ENCODE assay signal across 26 cellular contexts in the genomic region with DNA sequence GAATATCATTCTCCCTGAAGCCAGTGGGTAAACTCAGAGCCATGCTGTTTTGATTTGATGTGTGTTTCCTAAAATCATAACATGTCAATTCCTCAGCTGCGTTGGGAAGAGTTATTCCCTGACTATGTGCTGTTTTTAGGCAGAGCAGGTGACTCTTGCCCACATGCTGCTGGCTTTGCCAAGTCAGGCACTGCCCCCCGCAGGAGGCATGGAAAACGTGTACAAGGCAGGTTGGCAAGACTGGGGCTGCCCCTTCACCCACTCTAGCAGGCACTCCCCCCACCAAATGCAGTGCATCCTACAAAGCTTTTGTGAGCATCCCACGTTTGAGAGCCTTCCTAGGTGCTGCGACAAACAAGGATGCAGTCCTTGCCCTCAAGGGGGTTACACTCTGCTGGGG. TPM values are rescaled to one million over a fixed set of nuclear protein-coding genes. Genes with fewer than 3 reads are reported as not detected.
DNase-seq lines count a peak whose midpoint lies in the region; ATAC-seq, FAIRE-seq and TF ChIP-seq lines count a peak whose summit lies in the region.
"Had no signal": no experiment of that assay in that cellular context is flagged by ENCODE, and none has a peak within 500 bp of the region (broad histone marks: within the 10 kb centered on the region; RNA-seq: fewer than 3 reads in every experiment).

No MANE protein-coding gene starts in this region.

- H3K4me3 ChIP-seq in GM06990 (replicated peaks; ENCODE audit: low read depth, low read length) (no peak overlapping the region), PC-3 (ENCODE audit: low read length) (no peak overlapping the region), pancreas (no peak overlapping the region)
- H3K4me3 ChIP-seq: ascending aorta, GM23338, lower lobe of right lung, upper lobe of left lung had no signal

- no peak overlapping the region for H3K9ac ChIP-seq in PC-3 (ENCODE audit: low read length)

- POLR2A ChIA-PET in PC-3 (lab: Charles Lee; ENCODE audit: unreplicated experiment), result no interaction called here

- TF ChIP-seq CTCF in GM06990 (IDR thresholded peaks at IDR 0.05; ENCODE audit: insufficient read depth, low read length, poor library complexity, severe bottlenecking) (peak; percentile 25), PC-3 (conservative IDR thresholded peaks at IDR 0.05; ENCODE audit: low read depth, low read length) (peak; percentile 52), foreskin keratinocyte (conservative IDR thresholded peaks at IDR 0.05) (peak; percentile 33), pancreas (IDR thresholded peaks at IDR 0.05) (no peak)

- H3K36me3 ChIP-seq in GM06990 (ENCODE audit: control insufficient read depth, insufficient read depth, low read length) (peaks cover 2% of the 10 kb centered on the region), PC-3 (ENCODE audit: low read depth, low read length) (no peaks in the 10 kb centered on the region), pancreas (no peaks in the 10 kb centered on the region)
- H3K36me3 ChIP-seq: ascending aorta had no signal

- H3K9me3 Mint-ChIP-seq in activated T-cell treated with anti-CD3 and anti-CD28 coated beads, Interleukin-2, amount 50 U/mL, for 24 hours, result no peaks in the 10 kb centered on the region
- H3K9me3 Mint-ChIP-seq: CD4-positive, alpha-beta T cell; GM23338 had no signal

- H3F3A ChIP-seq in PC-3 (ENCODE audit: low read length, unreplicated experiment), result no peaks in the 10 kb centered on the region

- no peak overlapping the region for H2AFZ ChIP-seq in PC-3 (ENCODE audit: low read length)
- H2AFZ ChIP-seq: GM23338 had no signal

- CTCF ChIA-PET in PC-3 (lab: Charles Lee), result no interaction called here

- no peaks in the 10 kb centered on the region for H3K79me2 ChIP-seq in PC-3 (ENCODE audit: low read length)

- peaks cover 61% of the 10 kb centered on the region for H3K36me3 Mint-ChIP-seq in activated T-cell treated with anti-CD3 and anti-CD28 coated beads, Interleukin-2, amount 50 U/mL, for 24 hours (ENCODE audit: low read depth)

- no peaks in the 10 kb centered on the region for H4K20me1 ChIP-seq in PC-3 (ENCODE audit: low read length)

- H3K9me3 ChIP-seq in PC-3 (ENCODE audit: low read length), result no peaks in the 10 kb centered on the region
- H3K9me3 ChIP-seq in pancreas, result no peaks in the 10 kb centered on the region
- H3K9me3 ChIP-seq: ascending aorta, lower lobe of right lung, upper lobe of left lung had no signal

- no peaks in the 10 kb centered on the region for H3K4me1 ChIP-seq in PC-3 (ENCODE audit: insufficient read depth, low read length)
- no peaks in the 10 kb centered on the region for H3K4me1 ChIP-seq in foreskin keratinocyte
- no peaks in the 10 kb centered on the region for H3K4me1 ChIP-seq in pancreas
- H3K4me1 ChIP-seq: ascending aorta had no signal

- no peaks in the 10 kb centered on the region for H3K9me2 ChIP-seq in PC-3 (replicated peaks; ENCODE audit: low read length)

- H3K27ac Mint-ChIP-seq in activated T-cell treated with anti-CD3 and anti-CD28 coated beads, Interleukin-2, amount 50 U/mL, for 24 hours, result no peak overlapping the region
- H3K27ac Mint-ChIP-seq: activated CD8-positive, alpha-beta memory T cell treated with anti-CD3 and anti-CD28 coated beads, Interleukin-2, amount 10 ng/mL, durations not matched to agents 7 days and 5 days; CD4-positive, alpha-beta T cell; GM23338; naive thymus-derived CD4-positive, alpha-beta T cell; progenitor cell of endocrine pancreas had no signal

- WGBS in pancreas, 2 donors, result 84 to 87% methylated on average over 5 of the region's 5 CpGs

- no peak overlapping the region for H3K4me2 ChIP-seq in PC-3 (ENCODE audit: low read length)
- H3K4me2 ChIP-seq: GM23338 had no signal

- H3K27me3 Mint-ChIP-seq in activated T-cell treated with anti-CD3 and anti-CD28 coated beads, Interleukin-2, amount 50 U/mL, for 24 hours, result no peaks in the 10 kb centered on the region
- H3K27me3 Mint-ChIP-seq: activated CD8-positive, alpha-beta memory T cell treated with anti-CD3 and anti-CD28 coated beads, Interleukin-2, amount 10 ng/mL, durations not matched to agents 7 days and 5 days; CD4-positive, alpha-beta T cell; naive thymus-derived CD4-positive, alpha-beta T cell; progenitor cell of endocrine pancreas had no signal

- BruUV-seq in PC-3 (replicated peaks; lab: Mats Ljungman, UMichigan), result no TSS peak

- no peak overlapping the region for H3K27ac ChIP-seq in PC-3 (ENCODE audit: low read length)
- no peak overlapping the region for H3K27ac ChIP-seq in foreskin keratinocyte
- no peak overlapping the region for H3K27ac ChIP-seq in pancreas
- H3K27ac ChIP-seq: ascending aorta, lower lobe of right lung, upper lobe of left lung, VCaP had no signal

- ATAC-seq in PC-3, result peak; percentile 48; the same call in 1 of the 2 replicates
- no peak for ATAC-seq in foreskin keratinocyte
- no peak for ATAC-seq in pancreas
- ATAC-seq: activated CD8-positive, alpha-beta memory T cell treated with anti-CD3 and anti-CD28 coated beads, Interleukin-2, amount 10 ng/mL, durations not matched to agents 7 days and 5 days; GM23338; lower lobe of right lung; naive thymus-derived CD4-positive, alpha-beta T cell; Panc1 had no signal

- no peaks in the 10 kb centered on the region for H3K4me1 Mint-ChIP-seq in activated T-cell treated with anti-CD3 and anti-CD28 coated beads, Interleukin-2, amount 50 U/mL, for 24 hours (ENCODE audit: low read depth)

- FAIRE-seq in pancreas (lab: Jason Lieb, UNC), result no peak
- FAIRE-seq: A204.1, GM12891 had no signal

- intact Hi-C loops in PC-3 (cut with micrococcal nuclease), result no loop called here
- intact Hi-C loops in pancreas (cut with DNase I), result no loop called here

- DNase-seq in NCI-H1694 treated with DMSO at 0.1 percent for 48 hours (lab: John Stamatoyannopoulos, UW), result peak; percentile 40
- no peak for DNase-seq in NCI-H1694 (lab: John Stamatoyannopoulos, UW)
- DNase-seq in GM06990 (ENCODE audit: extremely low read depth, insufficient read length), result no peak
- peak; percentile 27 for DNase-seq in PC-3
- DNase-seq in foreskin keratinocyte, result no peak
- DNase-seq in globus pallidus (ENCODE audit: low spot score), result no peak
- DNase-seq in activated T-cell treated with anti-CD3 and anti-CD28 coated beads, Interleukin-2, amount 50 U/mL, for 24 hours, result no peak
- DNase-seq in pancreas, result no peak
- DNase-seq: activated CD8-positive, alpha-beta memory T cell treated with anti-CD3 and anti-CD28 coated beads, Interleukin-2, amount 10 ng/mL, durations not matched to agents 7 days and 5 days; activated gamma-delta T cell; cortex of kidney; erythroblast; lower lobe of right lung; NCI-H1930; stimulated activated CD4-positive, alpha-beta T cell treated with anti-CD3 and anti-CD28 coated beads, Interleukin-12 subunit alpha, Interleukin-12 subunit beta, amount 100 ng/mL, for 4 hours; stimulated activated naive CD4-positive, alpha-beta T cell treated with Interleukin-2 at 50 U/mL for 16 hours; upper lobe of left lung had no signal

- H3K4me3 Mint-ChIP-seq in activated T-cell treated with anti-CD3 and anti-CD28 coated beads, Interleukin-2, amount 50 U/mL, for 24 hours, result no peak overlapping the region
- H3K4me3 Mint-ChIP-seq: activated CD8-positive, alpha-beta memory T cell treated with anti-CD3 and anti-CD28 coated beads, Interleukin-2, amount 10 ng/mL, durations not matched to agents 7 days and 5 days; CD4-positive, alpha-beta T cell; GM23338; naive thymus-derived CD4-positive, alpha-beta T cell had no signal

- H3K27me3 ChIP-seq in GM06990 (replicated peaks; ENCODE audit: control insufficient read depth, insufficient read depth, low read length), result no peaks in the 10 kb centered on the region
- no peaks in the 10 kb centered on the region for H3K27me3 ChIP-seq in PC-3 (ENCODE audit: low read length)
- H3K27me3 ChIP-seq in foreskin keratinocyte, result no peaks in the 10 kb centered on the region
- H3K27me3 ChIP-seq in pancreas, result no peaks in the 10 kb centered on the region
- H3K27me3 ChIP-seq: ascending aorta, upper lobe of left lung had no signal

RNA-seq across cellular contexts. Expression of gene NAT9, which starts 38.3 kb away (rescaled TPM):
- total RNA-seq in PC-3 (2014; rRNA removed) (47.2 and 55.4 TPM in 2 replicates), foreskin keratinocyte (29.3 and 34.2 TPM in 2 replicates), pancreas (10 to 100 TPM; 14.4 to 27.6 (median 22.4) TPM)
- polyA plus RNA-seq in foreskin keratinocyte (32.4 and 35.0 TPM in 2 replicates), pancreas (10 to 100 TPM; 38.3 to 38.5 TPM)

RNA-seq across cellular contexts. Expression of gene GRIN2C, which starts 45.2 kb away (rescaled TPM):
- total RNA-seq in PC-3 (2014; rRNA removed) (0.04 TPM in 1 of 2 replicates, not detected in the other), foreskin keratinocyte (not detected in 2 replicates), pancreas (under 1 TPM in 3 of 6 donors, not detected in 3; 0.03 to 0.12 (median 0.06) TPM)
- polyA plus RNA-seq in foreskin keratinocyte (not detected in 2 replicates), pancreas (under 1 TPM; 0.09 to 0.15 TPM)
- total RNA-seq: ascending aorta; CD4-positive, alpha-beta T cell had no signal
- polyA plus RNA-seq: naive thymus-derived CD4-positive, alpha-beta T cell had no signal

RNA-seq across cellular contexts. Expression of gene FDXR, which starts 58.3 kb away (rescaled TPM):
- total RNA-seq in PC-3 (2014; rRNA removed) (28.1 and 44.5 TPM in 2 replicates), foreskin keratinocyte (20.9 and 23.1 TPM in 2 replicates), pancreas (10 to 100 TPM in 4 of 6 donors, 1 to 10 TPM in 2; 4.3 to 15.1 (median 12.5) TPM)
- polyA plus RNA-seq in foreskin keratinocyte (24.7 and 26.3 TPM in 2 replicates), pancreas (10 to 100 TPM in 1 of 2 donors, 1 to 10 TPM in 1; 8.5 to 11.4 TPM)

Comparison
In these comparisons a context has a peak if more than half of its experiments do, and no peak if none do; other contexts are left out.
1. DNase-seq: peak in NCI-H1694 treated with DMSO at 0.1 percent for 48 hours (single experiment) and PC-3 (single experiment); none in NCI-H1694 (single experiment), GM06990 (single experiment), foreskin keratinocyte (0 of 2), globus pallidus (single experiment), activated T-cell treated with anti-CD3 and anti-CD28 coated beads, Interleukin-2, amount 50 U/mL, for 24 hours (single experiment) and pancreas (0 of 6).
2. CTCF ChIP-seq: peak in GM06990 (single experiment), PC-3 (single experiment) and foreskin keratinocyte (single experiment); none in pancreas (0 of 4).